9 cellular contexts compared by ENCODE assay signal in genomic region chr22:23787910-23788309, GRCh38. TPM values are rescaled to one million over a fixed set of nuclear protein-coding genes. Genes with fewer than 3 reads are reported as not detected.
DNase-seq lines count a peak whose midpoint lies in the region; ATAC-seq and TF ChIP-seq lines count a peak whose summit lies in the region.
"Had no signal": no experiment of that assay in that cellular context is flagged by ENCODE, and none has a peak within 500 bp of the region (broad histone marks: within the 10 kb centered on the region; RNA-seq: fewer than 3 reads in every experiment).

No MANE protein-coding gene starts in this region.

- H3K79me2 ChIP-seq in OCI-LY7 (ENCODE audit: insufficient read depth, low read depth, low read length): peaks cover 52% of the 10 kb centered on the region

- no peak for DNase-seq in CD4-positive, alpha-beta memory T cell
- DNase-seq in OCI-LY7 (ENCODE audit: low spot score) (no peak), epithelial cell of esophagus (ENCODE audit: low read depth) (no peak), osteocyte (ENCODE audit: extremely low spot score, unreplicated experiment) (no peak), middle frontal gyrus (ENCODE audit: extremely low spot score, low spot score) (no peak)
- DNase-seq in stimulated activated CD8-positive, alpha-beta memory T cell treated with anti-CD3 and anti-CD28 coated beads, Interleukin-4, amount 100 ng/mL, for 48 hours: no peak
- DNase-seq in NK-92 treated with Interleukin-12 subunit alpha and Interleukin-12 subunit beta, amount 100 ng/mL, for 24 hours (lab: John Stamatoyannopoulos, UW): no peak

- peak overlapping the region; percentile 55 for H3K4me3 ChIP-seq in CD4-positive, alpha-beta memory T cell (ENCODE audit: low read length in 2 of 2)
- H3K4me3 ChIP-seq in OCI-LY7 (ENCODE audit: low read depth, low read length, poor library complexity, severe bottlenecking): peak overlapping the region; percentile 75
- H3K4me3 ChIP-seq in epithelial cell of esophagus (ENCODE audit: low read length): peak overlapping the region; percentile 84

- H3K36me3 ChIP-seq in CD4-positive, alpha-beta memory T cell (ENCODE audit: insufficient read depth, low read length): peaks cover 6% of the 10 kb centered on the region
- peaks cover 52% of the 10 kb centered on the region for H3K36me3 ChIP-seq in OCI-LY7 (ENCODE audit: insufficient read depth, low read length)

- TF ChIP-seq CTCF in OCI-LY7 (conservative IDR thresholded peaks at IDR 0.05; ENCODE audit: low read length): no peak
- TF ChIP-seq CTCF in epithelial cell of esophagus (IDR thresholded peaks at IDR 0.05; ENCODE audit: insufficient read depth, low read depth, low read length, missing control alignments): no peak
- TF ChIP-seq CTCF in osteocyte (IDR thresholded peaks at IDR 0.05): no peak

- peak overlapping the region; percentile 98 for H3K27ac ChIP-seq in CD4-positive, alpha-beta memory T cell (ENCODE audit: low read depth, low read length)
- peak overlapping the region; percentile 84 for H3K27ac ChIP-seq in OCI-LY7 (ENCODE audit: low read depth, low read length, poor library complexity, severe bottlenecking)

- H3K4me1 Mint-ChIP-seq in CD4-positive, alpha-beta memory T cell: peaks cover 20 to 53% (median 37%) of the 10 kb centered on the region in 4 donors
- peaks cover 46% of the 10 kb centered on the region for H3K4me1 Mint-ChIP-seq in osteocyte (ENCODE audit: unreplicated experiment)

- no peaks in the 10 kb centered on the region for H3K9me2 ChIP-seq in OCI-LY7 (ENCODE audit: insufficient read depth, low read length)

- no peak overlapping the region for H2AFZ ChIP-seq in OCI-LY7 (ENCODE audit: low read length)

- CTCF ChIA-PET in CD4-positive, alpha-beta memory T cell (lab: Charles Lee; ENCODE audit: partially characterized antibody): interaction anchor here (0.5 to 2.1 kb wide), 2 partner anchors 17 to 598 kb away, joined by 3 to 6 read pairs; no protein-coding TSS in a partner anchor
- CTCF ChIA-PET in OCI-LY7 (lab: Charles Lee; ENCODE audit: unreplicated experiment): no interaction called here

- peaks cover 22% of the 10 kb centered on the region for H4K20me1 ChIP-seq in OCI-LY7 (ENCODE audit: insufficient read depth, low read length)

- H3K4me3 Mint-ChIP-seq in CD4-positive, alpha-beta memory T cell: peak overlapping the region; percentile 89 to 96 (median 91)
- H3K4me3 Mint-ChIP-seq in osteocyte (ENCODE audit: unreplicated experiment): peak overlapping the region; percentile 88

- BruUV-seq in OCI-LY7 (replicated peaks; lab: Mats Ljungman, UMichigan): TSS peak; percentile 72

- H3K27ac Mint-ChIP-seq in CD4-positive, alpha-beta memory T cell: peak overlapping the region; percentile 90 to 95 (median 93)
- H3K27ac Mint-ChIP-seq in osteocyte (ENCODE audit: unreplicated experiment): peak overlapping the region; percentile 70

- H3K9me3 ChIP-seq in CD4-positive, alpha-beta memory T cell (ENCODE audit: control insufficient read depth in 1 of 2, low read length in 2 of 2): no peaks in the 10 kb centered on the region
- no peaks in the 10 kb centered on the region for H3K9me3 ChIP-seq in OCI-LY7 (ENCODE audit: low read length)

- no peaks in the 10 kb centered on the region for H3K27me3 Mint-ChIP-seq in CD4-positive, alpha-beta memory T cell
- no peaks in the 10 kb centered on the region for H3K27me3 Mint-ChIP-seq in osteocyte (ENCODE audit: unreplicated experiment)

- H3K4me2 ChIP-seq in OCI-LY7 (ENCODE audit: low read length): peak overlapping the region; percentile 91

- POLR2A ChIA-PET in CD4-positive, alpha-beta memory T cell (lab: Charles Lee; ENCODE audit: partially characterized antibody): interaction anchor here (1.1 to 2.4 kb wide), 4 partner anchors 17 to 369 kb away, joined by 3 to 15 read pairs (median 8); partner anchors contain the start of gene ZNF70
- POLR2A ChIA-PET in OCI-LY7 (lab: Charles Lee): interaction anchor here (1.0 to 1.1 kb wide), 2 partner anchors 13 to 58 kb away, joined by 3 to 4 read pairs; no protein-coding TSS in a partner anchor

- peaks cover 8 to 24% of the 10 kb centered on the region in 2 donors for H3K36me3 Mint-ChIP-seq in CD4-positive, alpha-beta memory T cell
- peaks cover under 1% of the 10 kb centered on the region for H3K36me3 Mint-ChIP-seq in osteocyte (ENCODE audit: unreplicated experiment)

- peaks cover 34% of the 10 kb centered on the region for H3K4me1 ChIP-seq in CD4-positive, alpha-beta memory T cell (ENCODE audit: insufficient read depth, low read length)
- H3K4me1 ChIP-seq in OCI-LY7 (ENCODE audit: insufficient read depth, low read length, poor library complexity, severe bottlenecking): peaks cover 48% of the 10 kb centered on the region

- H3K9me3 Mint-ChIP-seq in CD4-positive, alpha-beta memory T cell: no peaks in the 10 kb centered on the region
- H3K9me3 Mint-ChIP-seq in osteocyte (ENCODE audit: unreplicated experiment): no peaks in the 10 kb centered on the region

- H3K27me3 ChIP-seq in CD4-positive, alpha-beta memory T cell (ENCODE audit: insufficient read depth, low read length): no peaks in the 10 kb centered on the region

- no peak for ATAC-seq in GM19328 (IDR thresholded peaks at IDR 0.05; ENCODE audit: unreplicated experiment)

- intact Hi-C loops in CD4-positive, alpha-beta memory T cell (cut with micrococcal nuclease): loop anchor here (1.0 to 5.0 kb wide), 5 partner anchors 16 to 126 kb away; partner anchors contain the start of genes DERL3, MMP11 and ZNF70
- intact Hi-C loops in OCI-LY7 (cut with micrococcal nuclease; ENCODE audit: unreplicated experiment): loop anchor here (2.0 to 5.0 kb wide), 2 partner anchors 13 to 49 kb away; partner anchors contain the start of gene DERL3

RNA-seq across cellular contexts. Expression of gene SMARCB1, which starts 1.1 kb away (rescaled TPM):
- total RNA-seq in CD4-positive, alpha-beta memory T cell: 10 to 100 TPM; 41.2 to 42.3 TPM
- polyA plus RNA-seq in CD4-positive, alpha-beta memory T cell: 10 to 100 TPM; 36.6 to 46.0 TPM
- 265 and 297 TPM in 2 replicates for total RNA-seq in OCI-LY7 (2014; rRNA removed; shearing (Covaris generic))
- total RNA-seq in OCI-LY7 (2022) (242 and 252 TPM in 2 replicates), osteocyte (126 and 127 TPM in 2 replicates)

RNA-seq across cellular contexts. Expression of gene MMP11, which starts 15.3 kb away (rescaled TPM):
- 1 to 10 TPM in 1 of 2 experiments, under 1 TPM in 1; 0.79 to 1.6 TPM for total RNA-seq in CD4-positive, alpha-beta memory T cell
- 1 to 10 TPM; 1.0 to 1.1 TPM for polyA plus RNA-seq in CD4-positive, alpha-beta memory T cell
- 10.0 and 12.9 TPM in 2 replicates for total RNA-seq in OCI-LY7 (2014; rRNA removed; shearing (Covaris generic))
- total RNA-seq in OCI-LY7 (2022) (6.3 and 9.2 TPM in 2 replicates), osteocyte (72.5 and 76.5 TPM in 2 replicates)

RNA-seq across cellular contexts. Expression of gene CHCHD10, which starts 20.1 kb away (rescaled TPM):
- total RNA-seq in CD4-positive, alpha-beta memory T cell: 10 to 100 TPM; 44.7 to 45.9 TPM
- polyA plus RNA-seq in CD4-positive, alpha-beta memory T cell: 10 to 100 TPM; 16.3 to 33.1 TPM
- total RNA-seq in OCI-LY7 (2014; rRNA removed; shearing (Covaris generic)): 50.8 and 54.6 TPM in 2 replicates
- total RNA-seq in OCI-LY7 (2022) (191 and 252 TPM in 2 replicates), osteocyte (30.6 and 34.0 TPM in 2 replicates)

RNA-seq across cellular contexts. Expression of gene C22orf15, which starts 25.1 kb away (rescaled TPM):
- total RNA-seq in CD4-positive, alpha-beta memory T cell: 1 to 10 TPM; 1.5 to 1.9 TPM
- polyA plus RNA-seq in CD4-positive, alpha-beta memory T cell: 1 to 10 TPM in 1 of 2 donors, under 1 TPM in 1; 0.34 to 1.2 TPM
- total RNA-seq in OCI-LY7 (2014; rRNA removed; shearing (Covaris generic)): 1.0 and 1.7 TPM in 2 replicates
- total RNA-seq in OCI-LY7 (2022) (0.86 and 1.3 TPM in 2 replicates), osteocyte (not detected in 2 replicates)
- total RNA-seq: NCI-H460 had no signal

RNA-seq across cellular contexts. Expression of gene VPREB3, which starts 33.7 kb away (rescaled TPM):
- total RNA-seq in CD4-positive, alpha-beta memory T cell: not detected
- 1 to 10 TPM; 1.2 to 5.5 TPM for polyA plus RNA-seq in CD4-positive, alpha-beta memory T cell
- total RNA-seq in OCI-LY7 (2014; rRNA removed; shearing (Covaris generic)): 163 and 241 TPM in 2 replicates
- total RNA-seq in OCI-LY7 (2022): 312 and 333 TPM in 2 replicates
- not detected in 2 replicates for total RNA-seq in osteocyte
- total RNA-seq: NCI-H460 had no signal
